In the genomic region with DNA sequence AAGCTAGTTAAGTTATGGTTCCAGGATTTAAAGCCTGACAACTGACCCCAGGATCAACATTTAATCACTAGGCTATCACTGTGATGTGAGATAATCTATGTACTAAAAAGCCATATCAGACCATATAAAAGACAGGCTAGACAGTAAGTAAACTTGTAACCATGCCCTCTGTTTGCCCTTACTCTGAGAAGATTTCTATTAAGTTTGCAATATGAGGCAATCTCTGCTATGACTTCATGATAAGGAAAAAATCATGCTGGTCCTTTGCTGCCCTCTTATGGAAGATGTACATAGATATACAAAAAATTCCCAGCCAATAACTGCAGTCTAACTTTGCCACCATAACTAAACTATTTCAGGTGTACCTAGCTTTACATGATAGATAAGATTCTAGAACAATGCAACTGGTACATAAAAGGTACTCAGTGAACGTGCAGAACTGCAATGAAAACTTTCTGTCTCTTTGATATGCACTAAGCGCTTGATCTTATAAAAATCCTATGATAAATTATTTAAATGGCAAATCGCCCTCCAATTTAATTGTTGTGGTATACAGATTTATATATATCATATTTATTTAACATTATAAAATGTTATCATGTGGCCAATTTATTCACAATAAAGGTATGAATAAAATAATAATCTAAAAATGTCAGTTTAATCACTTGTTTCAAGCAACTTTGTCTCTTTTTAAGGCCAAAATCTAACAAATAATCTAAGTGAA, we compare ENCODE assay signal across 8 cellular contexts.
A peak's percentile ranks its signal among the peaks of the same experiment; 100 is the strongest.
DNase-seq lines count a peak whose midpoint lies in the region; ATAC-seq and TF ChIP-seq lines count a peak whose summit lies in the region.

No MANE protein-coding gene starts in this region.

- H3K9ac ChIP-seq in Karpas-422 (ENCODE audit: low read length) = no peak overlapping the region

- H3K79me2 ChIP-seq in Karpas-422 (ENCODE audit: low read length) = peaks cover 65% of the 10 kb centered on the region

- no peaks in the 10 kb centered on the region for H3K27me3 ChIP-seq in Karpas-422 (ENCODE audit: low read length)

- no peak overlapping the region for H3K4me3 ChIP-seq in Karpas-422 (ENCODE audit: low read length)

- intact Hi-C loops in natural killer cell (cut with micrococcal nuclease) = loop anchor here (1.0 kb wide), 2 partner anchors 159 to 266 kb away; partner anchors contain the start of gene FAM50B

- no peaks in the 10 kb centered on the region; the same call in 1 of the 2 replicates for H3K4me1 ChIP-seq in Karpas-422 (ENCODE audit: low read length)

- no peak overlapping the region for H3K27ac ChIP-seq in Karpas-422 (ENCODE audit: low read length)

- H3K36me3 ChIP-seq in Karpas-422 (ENCODE audit: insufficient read depth, low read length) = no peaks in the 10 kb centered on the region

- H3K27me3 Mint-ChIP-seq in endothelial cell (ENCODE audit: unreplicated experiment) = peaks cover 2% of the 10 kb centered on the region
- H3K27me3 Mint-ChIP-seq in natural killer cell (ENCODE audit: low read depth in 2 of 2) = no peaks in the 10 kb centered on the region

- no peak overlapping the region for H2AFZ ChIP-seq in Karpas-422 (ENCODE audit: low read length)

- H3K36me3 Mint-ChIP-seq in endothelial cell (ENCODE audit: low read depth, unreplicated experiment) = peaks cover 7% of the 10 kb centered on the region
- no peaks in the 10 kb centered on the region for H3K36me3 Mint-ChIP-seq in natural killer cell

- no peaks in the 10 kb centered on the region for H3K9me3 ChIP-seq in Karpas-422 (ENCODE audit: low read length)

- H3K9me2 ChIP-seq in Karpas-422 (replicated peaks; ENCODE audit: insufficient read depth, low read length) = no peaks in the 10 kb centered on the region

- no peaks in the 10 kb centered on the region for H3K9me3 Mint-ChIP-seq in endothelial cell (ENCODE audit: unreplicated experiment)
- H3K9me3 Mint-ChIP-seq in natural killer cell = no peaks in the 10 kb centered on the region

- DNase-seq in EH (ENCODE audit: low read depth) (peak; percentile 87), Karpas-422 (peak; percentile 74), SIG-M5 (lab: John Stamatoyannopoulos, UW) (peak; percentile 37), endothelial cell (ENCODE audit: low spot score) (no peak), natural killer cell (no peak), T1000 (lab: John Stamatoyannopoulos, UW) (no peak)

- peak; percentile 63 to 88 (median 70) for ATAC-seq in natural killer cell
- ATAC-seq in HG02763 (IDR thresholded peaks at IDR 0.05; ENCODE audit: unreplicated experiment) = no peak
- ATAC-seq in HG03432 (IDR thresholded peaks at IDR 0.05; ENCODE audit: unreplicated experiment) = no peak

- TF ChIP-seq CTCF in endothelial cell (IDR thresholded peaks at IDR 0.05; ENCODE audit: unreplicated experiment) = peak; percentile 25
- peak; percentile 69 for TF ChIP-seq CTCF in natural killer cell (IDR thresholded peaks at IDR 0.05)

- H3K4me3 Mint-ChIP-seq in endothelial cell (ENCODE audit: unreplicated experiment) = no peak overlapping the region
- no peak overlapping the region for H3K4me3 Mint-ChIP-seq in natural killer cell

- H3K4me1 Mint-ChIP-seq in endothelial cell (ENCODE audit: unreplicated experiment) (peaks cover 11% of the 10 kb centered on the region), natural killer cell (peaks cover 29 to 38% of the 10 kb centered on the region in 2 donors)

- H3K4me2 ChIP-seq in Karpas-422 (ENCODE audit: low read depth, low read length, poor library complexity, severe bottlenecking) = no peak overlapping the region

- H4K20me1 ChIP-seq in Karpas-422 (ENCODE audit: insufficient read depth, low read depth, low read length) = peaks cover 10% of the 10 kb centered on the region; the same call in 1 of the 2 replicates

- H3K27ac Mint-ChIP-seq in endothelial cell (ENCODE audit: unreplicated experiment) = no peak overlapping the region
- peak overlapping the region; percentile 31 to 71 for H3K27ac Mint-ChIP-seq in natural killer cell

Comparison
In these comparisons a context has a peak if more than half of its experiments do, and no peak if none do; other contexts are left out.
1. DNase-seq: peak in EH (single experiment), Karpas-422 (single experiment) and SIG-M5 (single experiment); none in endothelial cell (single experiment), natural killer cell (single experiment) and T1000 (single experiment).
2. ATAC-seq: peak in natural killer cell (3 of 3); none in HG02763 (single experiment) and HG03432 (single experiment).